In genomic region chr1:8351693-8352470, GRCh38 we compare ENCODE assay signal across 8 cellular contexts. TPM values are rescaled to one million over a fixed set of nuclear protein-coding genes. Genes with fewer than 3 reads are reported as not detected.
DNase-seq lines count a peak whose midpoint lies in the region; ATAC-seq, FAIRE-seq and TF ChIP-seq lines count a peak whose summit lies in the region.

No MANE protein-coding gene starts in this region.

- H3K27me3 ChIP-seq in CD4-positive, alpha-beta T cell (ENCODE audit: control insufficient read depth, insufficient read depth, low read length): no peaks in the 10 kb centered on the region
- H3K27me3 ChIP-seq in HUES64 (ENCODE audit: insufficient read depth, low read length) (no peaks in the 10 kb centered on the region), K562 (ENCODE audit: control insufficient read depth in 2 of 2, insufficient read depth in 2 of 2, low read length in 2 of 2) (peaks cover 8 to 20% of the 10 kb centered on the region in 2 experiments; a peak in 3 of 5 replicates)

- H3K9ac ChIP-seq in HUES64 (ENCODE audit: low read depth, low read length) (no peak overlapping the region), K562 (ENCODE audit: insufficient read depth in 1 of 2, low read depth in 2 of 2, low read length in 2 of 2) (no peak overlapping the region)

- no peaks in the 10 kb centered on the region for H3K79me2 ChIP-seq in K562 (ENCODE audit: control insufficient read depth, insufficient read depth, low read length)

- no TSS peak for BruUV-seq in K562 (replicated peaks; lab: Mats Ljungman, UMichigan)

- no peak for TF ChIP-seq POLR2A in K562 (conservative IDR thresholded peaks at IDR 0.05)

- no peaks in the 10 kb centered on the region for H3K27me3 Mint-ChIP-seq in CD4-positive, alpha-beta T cell

- H3K9me3 Mint-ChIP-seq in CD4-positive, alpha-beta T cell: no peaks in the 10 kb centered on the region

- intact Hi-C loops in CD4-positive, alpha-beta T cell (cut with DNase I, micrococcal nuclease): no loop called here
- intact Hi-C loops in K562 (cut with micrococcal nuclease): no loop called here

- H3K27ac Mint-ChIP-seq in CD4-positive, alpha-beta T cell: peak overlapping the region; percentile 37

- H3K4me3 ChIP-seq in HUES64 (ENCODE audit: low read length): no peak overlapping the region
- no peak overlapping the region for H3K4me3 ChIP-seq in K562
- no peak overlapping the region for H3K4me3 ChIP-seq in mesodermal cell (ENCODE audit: extremely low read depth, insufficient read depth, low read length, poor library complexity, severe bottlenecking)

- H3K36me3 Mint-ChIP-seq in CD4-positive, alpha-beta T cell (ENCODE audit: low read depth): peaks cover 42% of the 10 kb centered on the region

- peak in 1 of 10 experiments; percentile 9 for DNase-seq in CD4-positive, alpha-beta T cell
- DNase-seq in K562 (ENCODE audit: extremely low read depth in 1 of 4, low spot score in 3 of 4) (peak; percentile 59 to 71 (median 67)), NCI-H774 (lab: John Stamatoyannopoulos, UW) (no peak), SIG-M5 treated with dmso at 0.1 percent for 504 hours (lab: John Stamatoyannopoulos, UW; ENCODE audit: unreplicated experiment) (no peak)

- CTCF ChIA-PET in CD4-positive, alpha-beta T cell (lab: Charles Lee): interaction anchor here (0.7 to 4.8 kb wide), 2 partner anchors 336 to 377 kb away, joined by 3 to 31 read pairs; no protein-coding TSS in a partner anchor
- CTCF ChIA-PET in K562 (lab: Yijun Ruan, JAX; ENCODE audit: low intra/inter-chr PET ratio): interaction anchor here (0.8 to 5.0 kb wide), 3 partner anchors 321 to 377 kb away, joined by 5 to 35 read pairs (median 5); no protein-coding TSS in a partner anchor

- POLR2A ChIA-PET in CD4-positive, alpha-beta T cell (lab: Charles Lee): interaction anchor here (3.7 kb wide), 1 partner anchor 337 kb away, joined by 11 read pairs; no protein-coding TSS in a partner anchor
- POLR2A ChIA-PET in K562 (lab: Yijun Ruan, JAX): interaction anchor here (0.6 to 1.0 kb wide), 3 partner anchors 12 to 673 kb away, joined by 3 to 5 read pairs (median 3); no protein-coding TSS in a partner anchor

- H3K4me1 Mint-ChIP-seq in CD4-positive, alpha-beta T cell (ENCODE audit: low read depth): peaks cover 5% of the 10 kb centered on the region

- H3K9me1 ChIP-seq in K562 (ENCODE audit: control insufficient read depth, insufficient read depth, low read length): peaks cover 3% of the 10 kb centered on the region

- no peak for TF ChIP-seq EP300 in K562 (IDR thresholded peaks at IDR 0.05; ENCODE audit: low read length)

- no peak for ATAC-seq in CD4-positive, alpha-beta T cell (ENCODE audit: poor library complexity)
- peak; percentile 80 for ATAC-seq in K562
- no peak for ATAC-seq in GM21619 (IDR thresholded peaks at IDR 0.05; ENCODE audit: unreplicated experiment)
- ATAC-seq in HG03175 (IDR thresholded peaks at IDR 0.05; ENCODE audit: unreplicated experiment): no peak

- H3K27ac ChIP-seq in CD4-positive, alpha-beta T cell (ENCODE audit: low read depth, low read length): no peak overlapping the region
- H3K27ac ChIP-seq in HUES64 (ENCODE audit: low read depth, low read length): 0 out of 2 replicates have a peak overlapping the region, but pooled peaks have one; percentile 5
- H3K27ac ChIP-seq in K562 (ENCODE audit: extremely low read depth, low read depth, low read length): no peak overlapping the region
- peak overlapping the region; percentile 59 for H3K27ac ChIP-seq in mesodermal cell (ENCODE audit: low read depth, low read length, severe bottlenecking)

- no peak overlapping the region for H3K4me3 Mint-ChIP-seq in CD4-positive, alpha-beta T cell

- H3K36me3 ChIP-seq in HUES64 (ENCODE audit: insufficient read depth, low read length) (peaks cover 43% of the 10 kb centered on the region), K562 (ENCODE audit: control insufficient read depth, insufficient read depth, low read length) (peaks cover 29% of the 10 kb centered on the region), mesodermal cell (ENCODE audit: control insufficient read depth, insufficient read depth, low read length) (peaks cover 52% of the 10 kb centered on the region)

- no peak overlapping the region for H3K4me2 ChIP-seq in K562 (ENCODE audit: insufficient read depth, low read length)

- WGBS in HUES64: 76% methylated on average over 13 of the region's 13 CpGs
- 51% methylated on average over 12 of the region's 13 CpGs for WGBS in K562 (ENCODE audit: insufficient coverage, low coverage, missing lambda C conversion rate)
- WGBS in mesodermal cell (ENCODE audit: insufficient coverage in 2 of 2), 2 experiments: 74 to 81% methylated on average over 7 to 8 of the region's 13 CpGs

- H3K9me3 ChIP-seq in CD4-positive, alpha-beta T cell (ENCODE audit: control insufficient read depth, low read length): no peaks in the 10 kb centered on the region
- H3K9me3 ChIP-seq in HUES64 (ENCODE audit: insufficient read depth, low read depth, low read length): no peaks in the 10 kb centered on the region
- no peaks in the 10 kb centered on the region for H3K9me3 ChIP-seq in K562 (replicated peaks; ENCODE audit: control insufficient read depth, insufficient read depth, low read depth, low read length)
- no peaks in the 10 kb centered on the region for H3K9me3 ChIP-seq in mesodermal cell (ENCODE audit: control insufficient read depth, low read length)

- in situ Hi-C loops in K562 (cut with MboI): no loop called here

- TF ChIP-seq RAD21 in K562 (CRISPR knock-in tag; conservative IDR thresholded peaks at IDR 0.05 in 1 of 2, IDR thresholded peaks at IDR 0.05 in 1 of 2): peak; percentile 14 to 49; a peak in 2 of 4 replicates

- no peak overlapping the region for H2AFZ ChIP-seq in K562 (ENCODE audit: low read depth, low read length)

- peaks cover 7% of the 10 kb centered on the region; the same call in 1 of the 2 replicates for H3K4me1 ChIP-seq in HUES64 (ENCODE audit: insufficient read depth, low read length)
- peaks cover 0 to 19% of the 10 kb centered on the region in 2 experiments; a peak in 2 of 5 replicates for H3K4me1 ChIP-seq in K562 (replicated peaks in 1 of 2; ENCODE audit: control insufficient read depth in 2 of 2, insufficient read depth in 2 of 2, low read length in 2 of 2)
- peaks cover 2% of the 10 kb centered on the region for H3K4me1 ChIP-seq in mesodermal cell (ENCODE audit: control insufficient read depth, insufficient read depth, low read length, poor library complexity, severe bottlenecking)

- H4K20me1 ChIP-seq in K562 (replicated peaks; ENCODE audit: control insufficient read depth, insufficient read depth, low read length): peaks cover 25% of the 10 kb centered on the region; the same call in 1 of the 2 replicates

- TF ChIP-seq CTCF in CD4-positive, alpha-beta T cell (IDR thresholded peaks at IDR 0.05): peak; percentile 4
- TF ChIP-seq CTCF in K562 (IDR thresholded peaks at IDR 0.05 in 2 of 3, conservative IDR thresholded peaks at IDR 0.05 in 1 of 3; ENCODE audit: insufficient read depth in 2 of 3, low read depth in 1 of 3, low read length in 3 of 3): peak; percentile 73 to 84 (median 82)

- no peak for FAIRE-seq in K562 (lab: Jason Lieb, UNC)

TF ChIP-seq in K562, 482 proteins besides CTCF, POLR2A, EP300 and RAD21 (continues in another document):
- no peak for TF ChIP-seq ADNP (tag; IDR thresholded peaks at IDR 0.05)
- TF ChIP-seq HDAC1 (IDR thresholded peaks at IDR 0.05): no peak
- no peak for TF ChIP-seq NR3C1 (CRISPR knock-in tag; IDR thresholded peaks at IDR 0.05)
- TF ChIP-seq CBFA2T3 (IDR thresholded peaks at IDR 0.05): no peak
- TF ChIP-seq ZNF24 (IDR thresholded peaks at IDR 0.05): no peak
- no peak for TF ChIP-seq ASH1L (IDR thresholded peaks at IDR 0.05; ENCODE audit: borderline replicate concordance, low read depth, partially characterized antibody)
- TF ChIP-seq MCM2 (IDR thresholded peaks at IDR 0.05; ENCODE audit: low read depth): no peak
- no peak for TF ChIP-seq LARP7 (IDR thresholded peaks at IDR 0.05)
- TF ChIP-seq ZNF644 (tag; IDR thresholded peaks at IDR 0.05; ENCODE audit: low read depth): no peak
- no peak; the same call in 1 of the 2 replicates for TF ChIP-seq SUPT5H (IDR thresholded peaks at IDR 0.05)
- peak; percentile 28; the same call in 1 of the 2 replicates for TF ChIP-seq ZBTB33 (CRISPR knock-in tag; IDR thresholded peaks at IDR 0.05)

RNA-seq across cellular contexts. Expression of gene SLC45A1, which starts 34.0 kb away (rescaled TPM):
- total RNA-seq in CD4-positive, alpha-beta T cell: under 1 TPM; 0.88 to 0.98 TPM
- 0.95 TPM for polyA plus RNA-seq in HUES64 (2013, experiment 1 of 2)
- polyA plus RNA-seq in HUES64 (2013, experiment 2 of 2): 1.2 TPM
- not detected in 2 replicates for total RNA-seq in K562 (2011; cell fraction: chromatin; rRNA removed; ENCODE audit: low replicate concordance)
- total RNA-seq in K562 (2011; cell fraction: nucleolus; rRNA removed): not detected in 2 replicates
- not detected in 2 replicates for total RNA-seq in K562 (2011; cell fraction: nucleoplasm; rRNA removed)
- not detected in 2 replicates for total RNA-seq in K562 (2014; rRNA removed)
- not detected in 2 replicates for total RNA-seq in K562 (2014; rRNA removed; fragmentation: Illumina TruSeq; extraction: Trizol)
- not detected in 2 replicates for total RNA-seq in K562 (2015; rRNA removed; fragmentation: Illumina TruSeq; extraction: Trizol)
- not detected in 2 replicates for total RNA-seq in K562 (2021)
- not detected in 2 replicates for polyA plus RNA-seq in K562 (2011; rRNA removed)
- not detected in 2 replicates for polyA plus RNA-seq in K562 (2011; cell fraction: cytosol; rRNA removed)
- polyA plus RNA-seq in K562 (2011; cell fraction: nucleus; rRNA removed): not detected in 2 replicates
- not detected in 2 replicates for polyA plus RNA-seq in K562 (2012)
- not detected in 2 replicates for polyA plus RNA-seq in K562 (2014; fragmentation: Illumina TruSeq; extraction: Trizol)
- polyA plus RNA-seq in K562 (2014; fragmentation: Nextera tagmentation; extraction: Ambion mirVana): not detected
- polyA plus RNA-seq in K562 (2014; rRNA removed): not detected in 2 replicates
- polyA minus RNA-seq in K562 (2011; rRNA and poly(A)+ RNA removed): not detected in 2 replicates
- polyA minus RNA-seq in K562 (2011; cell fraction: cytosol; rRNA and poly(A)+ RNA removed): not detected in 2 replicates
- polyA minus RNA-seq in K562 (2011; cell fraction: nucleus; rRNA and poly(A)+ RNA removed): not detected in 2 replicates
- polyA plus RNA-seq in mesodermal cell (2013, experiment 1 of 2): 0.77 TPM
- 0.81 TPM for polyA plus RNA-seq in mesodermal cell (2013, experiment 2 of 2)

Comparison
In these comparisons a context has a peak if more than half of its experiments do, and no peak if none do; other contexts are left out.
1. DNase-seq: peak in K562 (4 of 4); none in NCI-H774 (single experiment) and SIG-M5 treated with dmso at 0.1 percent for 504 hours (single experiment).
2. H3K27ac ChIP-seq: peak in HUES64 (single experiment) and mesodermal cell (single experiment); none in CD4-positive, alpha-beta T cell (single experiment) and K562 (single experiment).